20 cellular contexts compared by ENCODE assay signal in genomic region chr20:33394718-33395117, GRCh38. TPM values are rescaled to one million over a fixed set of nuclear protein-coding genes. Genes with fewer than 3 reads are reported as not detected.
DNase-seq lines count a peak whose midpoint lies in the region; ATAC-seq, FAIRE-seq and TF ChIP-seq lines count a peak whose summit lies in the region.
"Had no signal": no experiment of that assay in that cellular context is flagged by ENCODE, and none has a peak within 500 bp of the region (broad histone marks: within the 10 kb centered on the region; RNA-seq: fewer than 3 reads in every experiment).

No MANE protein-coding gene starts in this region.

- H3K4me1 ChIP-seq in small intestine (ENCODE audit: control insufficient read depth in 2 of 2, insufficient read depth in 1 of 2, low read depth in 1 of 2, low read length in 1 of 2) (no peaks in the 10 kb centered on the region), tibial nerve (peaks cover 0 to 48% (median 5%) of the 10 kb centered on the region in 4 donors)

- H3K9me3 Mint-ChIP-seq in activated T-cell treated with anti-CD3 and anti-CD28 coated beads, Interleukin-2, amount 50 U/mL, for 24 hours, result no peaks in the 10 kb centered on the region
- H3K9me3 Mint-ChIP-seq: activated CD4-positive, alpha-beta memory T cell treated with anti-CD3 and anti-CD28 coated beads, Interleukin-2, amount 10 ng/mL, durations not matched to agents 7 days and 5 days had no signal

- TF ChIP-seq CTCF in LNCaP clone FGC (IDR thresholded peaks at IDR 0.05; ENCODE audit: control insufficient read depth, extremely low read depth, insufficient read depth) (peak; percentile 38), tibial nerve (IDR thresholded peaks at IDR 0.05) (no peak)

- H3K4me1 Mint-ChIP-seq in activated T-cell treated with anti-CD3 and anti-CD28 coated beads, Interleukin-2, amount 50 U/mL, for 24 hours (ENCODE audit: low read depth), result peaks cover 31% of the 10 kb centered on the region
- H3K4me1 Mint-ChIP-seq: H9 had no signal

- peaks cover 81% of the 10 kb centered on the region for H3K36me3 Mint-ChIP-seq in activated T-cell treated with anti-CD3 and anti-CD28 coated beads, Interleukin-2, amount 50 U/mL, for 24 hours (ENCODE audit: low read depth)

- FAIRE-seq in small intestine (lab: Jason Lieb, UNC), result no peak
- FAIRE-seq: endometrium, HTR-8/SVneo, urothelium cell line had no signal

- no peak overlapping the region for H3K27ac ChIP-seq in small intestine (ENCODE audit: low read depth in 1 of 2, low read length in 1 of 2)
- H3K27ac ChIP-seq in tibial nerve, result no peak overlapping the region
- H3K27ac ChIP-seq: adrenal gland, gastroesophageal sphincter, spleen had no signal

- H3K4me3 ChIP-seq in LNCaP clone FGC (ENCODE audit: low read depth, low read length), result no peak overlapping the region
- no peak overlapping the region for H3K4me3 ChIP-seq in small intestine (ENCODE audit: low read depth in 1 of 2, low read length in 2 of 2)
- H3K4me3 ChIP-seq in tibial nerve, result no peak overlapping the region
- H3K4me3 ChIP-seq: adrenal gland, gastroesophageal sphincter, MG63, spleen had no signal

- WGBS in small intestine, 3 donors, result 88 to 90% (median 88%) methylated on average over 4 of the region's 4 CpGs
- WGBS in tibial nerve, 2 donors, result 92 to 93% methylated on average over 4 of the region's 4 CpGs

- H3K27me3 ChIP-seq in small intestine (ENCODE audit: control insufficient read depth in 2 of 2, insufficient read depth in 2 of 2, low read length in 2 of 2), result no peaks in the 10 kb centered on the region
- H3K27me3 ChIP-seq in tibial nerve, result no peaks in the 10 kb centered on the region
- H3K27me3 ChIP-seq: adrenal gland, gastroesophageal sphincter, MG63, spleen had no signal

- no peak for TF ChIP-seq EP300 in tibial nerve (IDR thresholded peaks at IDR 0.05)

- H3K9me3 ChIP-seq in small intestine (ENCODE audit: control insufficient read depth, low read depth), result no peaks in the 10 kb centered on the region
- H3K9me3 ChIP-seq in tibial nerve, result no peaks in the 10 kb centered on the region
- H3K9me3 ChIP-seq: adrenal gland, gastroesophageal sphincter, MG63, spleen had no signal

- H3K27ac Mint-ChIP-seq in activated T-cell treated with anti-CD3 and anti-CD28 coated beads, Interleukin-2, amount 50 U/mL, for 24 hours, result peak overlapping the region; percentile 12
- H3K27ac Mint-ChIP-seq: activated CD4-positive, alpha-beta memory T cell treated with anti-CD3 and anti-CD28 coated beads, Interleukin-2, amount 10 ng/mL, durations not matched to agents 7 days and 5 days; H9 had no signal

- H3K27me3 Mint-ChIP-seq in activated T-cell treated with anti-CD3 and anti-CD28 coated beads, Interleukin-2, amount 50 U/mL, for 24 hours, result no peaks in the 10 kb centered on the region
- H3K27me3 Mint-ChIP-seq: activated CD4-positive, alpha-beta memory T cell treated with anti-CD3 and anti-CD28 coated beads, Interleukin-2, amount 10 ng/mL, durations not matched to agents 7 days and 5 days had no signal

- no peak for DNase-seq in activated T-cell treated with anti-CD3 and anti-CD28 coated beads, Interleukin-2, amount 50 U/mL, for 24 hours
- DNase-seq in activated T-cell treated with anti-CD3 and anti-CD28 coated beads, Interleukin-2, amount 50 U/mL, for 48 hours, result no peak
- no peak for DNase-seq in LNCaP clone FGC (ENCODE audit: low read depth)
- peak; percentile 32 for DNase-seq in dermis blood vessel endothelial cell
- DNase-seq in small intestine, result peak; percentile 11
- no peak for DNase-seq in tibial nerve (ENCODE audit: low spot score in 2 of 2)
- DNase-seq in NK-92 treated with Interleukin-12 subunit alpha and Interleukin-12 subunit beta, amount 100 ng/mL, for 24 hours (lab: John Stamatoyannopoulos, UW), result no peak
- DNase-seq: activated CD4-positive, alpha-beta memory T cell treated with anti-CD3 and anti-CD28 coated beads, Interleukin-2, amount 10 ng/mL, durations not matched to agents 7 days and 5 days; adrenal gland; GDM1; H9; MG63; NCI-H2029; spleen; stimulated activated naive CD4-positive, alpha-beta T cell had no signal

- ATAC-seq in GM18868 (IDR thresholded peaks at IDR 0.05; ENCODE audit: unreplicated experiment), result no peak
- ATAC-seq: gastroesophageal sphincter had no signal

- TF ChIP-seq POLR2A in tibial nerve (IDR thresholded peaks at IDR 0.05), result no peak

- H3K36me3 ChIP-seq in small intestine (ENCODE audit: control insufficient read depth in 2 of 2, insufficient read depth in 2 of 2, low read length in 2 of 2) (peaks cover 5 to 11% of the 10 kb centered on the region in 2 donors), tibial nerve (peaks cover 0 to 62% (median 5%) of the 10 kb centered on the region in 3 donors)

- no peak overlapping the region for H3K4me3 Mint-ChIP-seq in activated T-cell treated with anti-CD3 and anti-CD28 coated beads, Interleukin-2, amount 50 U/mL, for 24 hours
- H3K4me3 Mint-ChIP-seq: activated CD4-positive, alpha-beta memory T cell treated with anti-CD3 and anti-CD28 coated beads, Interleukin-2, amount 10 ng/mL, durations not matched to agents 7 days and 5 days; H9 had no signal

RNA-seq across cellular contexts. Expression of gene CDK5RAP1, which starts 6.6 kb away (rescaled TPM):
- total RNA-seq in dermis blood vessel endothelial cell (21.1 and 25.9 TPM in 2 replicates), tibial nerve (10 to 100 TPM; 29.5 to 36.7 (median 32.7) TPM)
- polyA plus RNA-seq in small intestine, result 10 to 100 TPM; 30.0 to 32.0 (median 30.6) TPM

RNA-seq across cellular contexts. Expression of gene SNTA1, which starts 48.8 kb away (rescaled TPM):
- total RNA-seq in dermis blood vessel endothelial cell (7.2 and 8.8 TPM in 2 replicates), tibial nerve (100 to 1,000 TPM in 2 of 4 donors, 10 to 100 TPM in 2; 44.1 to 120 (median 95.6) TPM)
- 10 to 100 TPM in 2 of 3 donors, 1 to 10 TPM in 1; 9.1 to 15.4 (median 13.9) TPM for polyA plus RNA-seq in small intestine

Comparison
In these comparisons a context has a peak if more than half of its experiments do, and no peak if none do; other contexts are left out.
1. DNase-seq: peak in dermis blood vessel endothelial cell (single experiment) and small intestine (single experiment); none in activated T-cell treated with anti-CD3 and anti-CD28 coated beads, Interleukin-2, amount 50 U/mL, for 24 hours (single experiment), activated T-cell treated with anti-CD3 and anti-CD28 coated beads, Interleukin-2, amount 50 U/mL, for 48 hours (0 of 2), LNCaP clone FGC (single experiment), tibial nerve (0 of 2) and NK-92 treated with Interleukin-12 subunit alpha and Interleukin-12 subunit beta, amount 100 ng/mL, for 24 hours (single experiment).